11 cellular contexts compared by ENCODE assay signal in the genomic region with DNA sequence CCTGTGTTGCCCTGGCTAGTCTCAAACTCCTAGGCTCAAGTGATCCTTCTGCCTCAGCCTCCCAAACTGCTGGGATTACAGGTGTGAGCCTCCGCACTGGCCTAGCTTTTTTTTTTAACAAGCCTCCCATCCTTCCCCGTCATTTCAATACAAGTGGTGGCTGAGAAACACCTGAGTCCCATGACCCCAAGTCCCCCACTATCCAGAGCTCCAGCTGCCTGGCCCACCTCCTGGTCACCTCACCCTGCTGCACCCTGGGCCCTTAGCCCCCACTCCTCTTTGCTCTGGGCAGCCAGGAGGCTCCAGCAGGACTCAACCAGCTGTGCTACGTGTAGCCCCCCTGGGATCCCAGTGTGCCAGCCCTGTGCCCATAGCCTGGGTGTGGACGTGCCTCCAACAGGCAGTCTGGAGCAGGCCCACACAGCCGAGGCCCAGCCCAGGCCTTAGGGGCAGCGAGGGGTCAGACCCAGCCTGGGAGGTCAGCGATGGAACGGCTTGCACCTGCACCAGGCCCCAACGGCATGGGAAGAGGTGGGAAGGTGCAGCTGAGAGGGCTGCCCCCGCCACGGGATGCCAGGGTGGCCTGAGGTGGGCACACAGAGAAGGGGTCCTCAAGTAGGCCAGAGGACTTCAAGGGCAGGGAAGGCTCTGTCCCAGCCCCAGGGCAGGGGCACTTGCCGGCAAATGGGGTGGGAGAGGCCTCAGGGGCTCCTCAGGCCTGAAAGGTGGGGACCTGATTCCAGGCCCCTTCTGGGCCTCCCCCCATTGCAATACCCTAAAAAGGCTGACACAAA. TPM values are rescaled to one million over a fixed set of nuclear protein-coding genes. Genes with fewer than 3 reads are reported as not detected.
DNase-seq lines count a peak whose midpoint lies in the region; ATAC-seq, FAIRE-seq and TF ChIP-seq lines count a peak whose summit lies in the region.
"Had no signal": no experiment of that assay in that cellular context is flagged by ENCODE, and none has a peak within 500 bp of the region (broad histone marks: within the 10 kb centered on the region; RNA-seq: fewer than 3 reads in every experiment).

No MANE protein-coding gene starts in this region.

- dilution Hi-C loops in mammary epithelial cell (cut with HindIII; ENCODE audit: low sequenced_read_pairs) (no loop called here), keratinocyte (cut with MboI; ENCODE audit: extremely low pct_ligation_motif_present, low sequenced_read_pairs) (no loop called here)

- no peak for TF ChIP-seq POLR2A in gastrocnemius medialis (IDR thresholded peaks at IDR 0.05)

- H3K9ac ChIP-seq in BLaER1 (no peak overlapping the region), mammary epithelial cell (ENCODE audit: insufficient read depth, low read length) (peak overlapping the region; percentile 87), keratinocyte (ENCODE audit: control insufficient read depth, extremely low read depth, insufficient read depth, low read length) (peak overlapping the region; percentile 100)

- FAIRE-seq in keratinocyte (lab: Jason Lieb, UNC), result no peak

- peak overlapping the region; percentile 19 for H3K27ac ChIP-seq in BLaER1
- H3K27ac ChIP-seq in mammary epithelial cell (ENCODE audit: insufficient read depth, low read depth, low read length), result peak overlapping the region; percentile 98
- H3K27ac ChIP-seq in keratinocyte (ENCODE audit: control insufficient read depth, insufficient read depth, low read length), result peak overlapping the region; percentile 98
- H3K27ac ChIP-seq in gastrocnemius medialis, result peak overlapping the region; percentile 55 to 79 (median 64)
- H3K27ac ChIP-seq: VCaP had no signal

- CTCF ChIA-PET in mammary epithelial cell (lab: Charles Lee; ENCODE audit: low non-redundant PET), result no interaction called here

- TF ChIP-seq CTCF in mammary epithelial cell (conservative IDR thresholded peaks at IDR 0.05 in 1 of 2, IDR thresholded peaks at IDR 0.05 in 1 of 2; ENCODE audit: extremely low read depth in 1 of 2, insufficient read depth in 1 of 2, low read depth in 1 of 2, low read length in 2 of 2), result no peak
- TF ChIP-seq CTCF in keratinocyte (optimal IDR thresholded peaks at IDR 0.05 in 1 of 3, IDR thresholded peaks at IDR 0.05 in 1 of 3, conservative IDR thresholded peaks at IDR 0.05 in 1 of 3; ENCODE audit: extremely low read depth in 1 of 3, insufficient read depth in 2 of 3, low read length in 3 of 3), result no peak
- TF ChIP-seq CTCF in gastrocnemius medialis (IDR thresholded peaks at IDR 0.05 in 4 of 5, conservative IDR thresholded peaks at IDR 0.05 in 1 of 5), result no peak

- H3K9me1 ChIP-seq in keratinocyte (ENCODE audit: control insufficient read depth, extremely low read depth, insufficient read depth, low read length), result no peaks in the 10 kb centered on the region

- H3K9me3 ChIP-seq in BLaER1 (no peaks in the 10 kb centered on the region), mammary epithelial cell (replicated peaks; ENCODE audit: insufficient read depth, low read length) (no peaks in the 10 kb centered on the region), keratinocyte (ENCODE audit: control insufficient read depth, low read depth, low read length) (no peaks in the 10 kb centered on the region), gastrocnemius medialis (no peaks in the 10 kb centered on the region)

- TSS peak; percentile 37 for BruUV-seq in mammary epithelial cell (replicated peaks; lab: Mats Ljungman, UMichigan)

- intact Hi-C loops in mammary epithelial cell (cut with micrococcal nuclease), result loop anchor here (2.0 to 10.0 kb wide), 3 partner anchors 53 to 333 kb away; a partner anchor contains a TSS
- intact Hi-C loops in gastrocnemius medialis (cut with DNase I; ENCODE audit: low total_unique reads), result loop anchor here (1.0 kb wide), 1 partner anchor 38 kb away; no protein-coding TSS in a partner anchor

- H2AFZ ChIP-seq in mammary epithelial cell (ENCODE audit: low read depth, low read length) (no peak overlapping the region), keratinocyte (ENCODE audit: control insufficient read depth, low read length) (no peak overlapping the region)

- 97% methylated on average over 5 of the region's 12 CpGs for WGBS in mammary epithelial cell (ENCODE audit: low coverage, missing lambda C conversion rate)

- no peaks in the 10 kb centered on the region for H3K27me3 ChIP-seq in BLaER1
- no peaks in the 10 kb centered on the region for H3K27me3 ChIP-seq in mammary epithelial cell (ENCODE audit: insufficient read depth, low read length)
- H3K27me3 ChIP-seq in keratinocyte (ENCODE audit: control insufficient read depth, extremely low read depth, insufficient read depth, low read length), result no peaks in the 10 kb centered on the region
- H3K27me3 ChIP-seq in gastrocnemius medialis, result peaks cover 8 to 14% (median 12%) of the 10 kb centered on the region in 3 donors

- H3K4me1 ChIP-seq in BLaER1 (peaks cover 70% of the 10 kb centered on the region), mammary epithelial cell (ENCODE audit: insufficient read depth, low read length) (peaks cover 99% of the 10 kb centered on the region), keratinocyte (ENCODE audit: control insufficient read depth, extremely low read depth, insufficient read depth, low read length) (peaks cover 75% of the 10 kb centered on the region), gastrocnemius medialis (peaks cover 8 to 14% of the 10 kb centered on the region in 2 donors)

- H3K79me2 ChIP-seq in mammary epithelial cell (ENCODE audit: insufficient read depth, low read length) (peaks cover 18% of the 10 kb centered on the region), keratinocyte (ENCODE audit: control insufficient read depth, insufficient read depth, low read length) (peaks cover 48% of the 10 kb centered on the region)

- H3K36me3 ChIP-seq in BLaER1 (no peaks in the 10 kb centered on the region), mammary epithelial cell (ENCODE audit: insufficient read depth, low read length) (no peaks in the 10 kb centered on the region), keratinocyte (ENCODE audit: control insufficient read depth in 2 of 2, extremely low read depth in 1 of 2, insufficient read depth in 2 of 2, low read length in 2 of 2) (no peaks in the 10 kb centered on the region), gastrocnemius medialis (no peaks in the 10 kb centered on the region)

- in situ Hi-C loops in mammary epithelial cell (cut with MboI; ENCODE audit: low sequenced_read_pairs in 2 of 2), result loop anchor here in 1 of 2 donors (5.0 kb wide), 1 partner anchor 76 kb away; no protein-coding TSS in a partner anchor
- in situ Hi-C loops in gastrocnemius medialis (cut with MboI; ENCODE audit: low sequenced_read_pairs in 4 of 4), result loop anchor here in 3 of 4 donors (5.0 kb wide), 1 partner anchor 76 kb away; no protein-coding TSS in a partner anchor

- ATAC-seq in gastrocnemius medialis, result no peak
- ATAC-seq in GM21717 (IDR thresholded peaks at IDR 0.05; ENCODE audit: unreplicated experiment), result no peak
- ATAC-seq: activated naive CD4-positive, alpha-beta T cell treated with anti-CD3 and anti-CD28 coated beads, Interleukin-2, amount 50 U/mL, for 72 hours had no signal

- H3K4me2 ChIP-seq in BLaER1 (no peak overlapping the region), mammary epithelial cell (ENCODE audit: insufficient read depth, low read depth, low read length) (peak overlapping the region; percentile 84), keratinocyte (ENCODE audit: control insufficient read depth, extremely low read depth, insufficient read depth, low read depth, low read length) (peak overlapping the region; percentile 91)

- DNase-seq in mammary epithelial cell (no peak), keratinocyte (ENCODE audit: low read depth, low spot score) (no peak), gastrocnemius medialis (no peak), GF-D8 (lab: John Stamatoyannopoulos, UW) (no peak), activated T-cell treated with anti-CD3 and anti-CD28 coated beads for 4 hours (no peak)
- no peak for DNase-seq in stimulated activated CD4-positive, alpha-beta T cell treated with anti-CD3 and anti-CD28 coated beads, Interleukin-12 subunit alpha, Interleukin-12 subunit beta, amount 100 ng/mL, for 4 hours
- DNase-seq: NCI-H1436 treated with DMSO at 0.1 percent for 48 hours had no signal

- peaks cover 16% of the 10 kb centered on the region for H4K20me1 ChIP-seq in BLaER1
- H4K20me1 ChIP-seq in mammary epithelial cell (ENCODE audit: insufficient read depth, low read length), result no peaks in the 10 kb centered on the region
- peaks cover 3% of the 10 kb centered on the region for H4K20me1 ChIP-seq in keratinocyte (ENCODE audit: control insufficient read depth, extremely low read depth, insufficient read depth, low read length)

- H3K4me3 ChIP-seq in BLaER1 (no peak overlapping the region), mammary epithelial cell (replicated peaks in 1 of 3; ENCODE audit: insufficient read depth in 1 of 3, low read depth in 2 of 3, low read length in 3 of 3) (no peak overlapping the region), keratinocyte (ENCODE audit: control insufficient read depth in 2 of 3, extremely low read depth in 1 of 3, insufficient read depth in 2 of 3, low read depth in 1 of 3, low read length in 3 of 3) (peak overlapping the region in 2 of 3 experiments; percentile 17 to 62), gastrocnemius medialis (no peak overlapping the region)

RNA-seq across cellular contexts. Expression of a gene that starts 6.5 kb away (rescaled TPM):
- total RNA-seq in mammary epithelial cell (100 to 1,000 TPM; 110 to 302 TPM), gastrocnemius medialis (1 to 10 TPM; 2.0 to 8.6 (median 3.4) TPM)
- polyA plus RNA-seq in mammary epithelial cell (43.1 TPM), keratinocyte (142 to 198 TPM (median 164 TPM) in 3 replicates)
- polyA minus RNA-seq in mammary epithelial cell (327 TPM), keratinocyte (622 to 721 TPM (median 625 TPM) in 3 replicates)
- polyA plus RNA-seq in keratinocyte (2011; ENCODE audit: low read depth), result 725 TPM
- 78.9 and 92.5 TPM in 2 replicates for polyA plus RNA-seq in keratinocyte (2011; cell fraction: cytosol; rRNA removed)
- polyA plus RNA-seq in keratinocyte (2011; cell fraction: nucleus; rRNA removed), result 988 and 1,021 TPM in 2 replicates
- polyA plus RNA-seq in keratinocyte (2012; ENCODE audit: low replicate concordance), result 289 and 443 TPM in 2 replicates
- polyA minus RNA-seq in keratinocyte (2011; cell fraction: cytosol; rRNA and poly(A)+ RNA removed), result 342 TPM
- polyA minus RNA-seq in keratinocyte (2011; cell fraction: nucleus; rRNA and poly(A)+ RNA removed), result 1,549 and 2,078 TPM in 2 replicates

RNA-seq across cellular contexts. Expression of a gene that starts 13.9 kb away (rescaled TPM):
- total RNA-seq in mammary epithelial cell (10 to 100 TPM; 11.0 to 14.7 TPM), gastrocnemius medialis (1 to 10 TPM in 3 of 4 donors, under 1 TPM in 1; 0.71 to 4.0 (median 3.3) TPM)
- polyA plus RNA-seq in mammary epithelial cell (7.4 TPM), keratinocyte (8.6 to 11.7 TPM (median 9.1 TPM) in 3 replicates)
- polyA minus RNA-seq in mammary epithelial cell (3.0 TPM), keratinocyte (5.1 to 5.2 TPM (median 5.1 TPM) in 3 replicates)
- polyA plus RNA-seq in keratinocyte (2011; ENCODE audit: low read depth), result 3.3 TPM
- polyA plus RNA-seq in keratinocyte (2011; cell fraction: cytosol; rRNA removed), result 8.1 and 9.8 TPM in 2 replicates
- polyA plus RNA-seq in keratinocyte (2011; cell fraction: nucleus; rRNA removed), result 22.6 and 24.3 TPM in 2 replicates
- polyA plus RNA-seq in keratinocyte (2012; ENCODE audit: low replicate concordance), result 10.3 and 10.9 TPM in 2 replicates
- polyA minus RNA-seq in keratinocyte (2011; cell fraction: cytosol; rRNA and poly(A)+ RNA removed), result 6.5 TPM
- 7.3 and 15.5 TPM in 2 replicates for polyA minus RNA-seq in keratinocyte (2011; cell fraction: nucleus; rRNA and poly(A)+ RNA removed)

RNA-seq across cellular contexts. Expression of a gene that starts 47.0 kb away (rescaled TPM):
- total RNA-seq in mammary epithelial cell, result under 1 TPM in 1 of 2 donors, not detected in 1; 0.09 TPM
- polyA plus RNA-seq in mammary epithelial cell, result 0.01 TPM
- polyA minus RNA-seq in mammary epithelial cell, result not detected
- polyA plus RNA-seq in keratinocyte, result 0.01 TPM in 1 of 3 replicates, not detected in the others
- polyA plus RNA-seq in keratinocyte (2011; ENCODE audit: low read depth), result not detected
- not detected in 2 replicates for polyA plus RNA-seq in keratinocyte (2011; cell fraction: cytosol; rRNA removed)
- not detected in 2 replicates for polyA plus RNA-seq in keratinocyte (2011; cell fraction: nucleus; rRNA removed)
- 0.87 TPM in 1 of 2 replicates, not detected in the other for polyA plus RNA-seq in keratinocyte (2012; ENCODE audit: low replicate concordance)
- 0.07 TPM in 1 of 3 replicates, not detected in the others for polyA minus RNA-seq in keratinocyte
- not detected for polyA minus RNA-seq in keratinocyte (2011; cell fraction: cytosol; rRNA and poly(A)+ RNA removed)
- polyA minus RNA-seq in keratinocyte (2011; cell fraction: nucleus; rRNA and poly(A)+ RNA removed), result not detected in 2 replicates
- total RNA-seq in gastrocnemius medialis, result not detected

RNA-seq across cellular contexts. Expression of a gene that starts 49.2 kb away (rescaled TPM):
- total RNA-seq in mammary epithelial cell, result 10 to 100 TPM; 38.2 to 61.7 TPM
- polyA plus RNA-seq in mammary epithelial cell, result 53.4 TPM
- 38.9 TPM for polyA minus RNA-seq in mammary epithelial cell
- polyA plus RNA-seq in keratinocyte, result 29.8 to 48.7 TPM (median 35.7 TPM) in 3 replicates
- polyA plus RNA-seq in keratinocyte (2011; ENCODE audit: low read depth), result 5.3 TPM
- 22.7 and 31.2 TPM in 2 replicates for polyA plus RNA-seq in keratinocyte (2011; cell fraction: cytosol; rRNA removed)
- 30.3 and 36.4 TPM in 2 replicates for polyA plus RNA-seq in keratinocyte (2011; cell fraction: nucleus; rRNA removed)
- 15.0 and 47.2 TPM in 2 replicates for polyA plus RNA-seq in keratinocyte (2012; ENCODE audit: low replicate concordance)
- 21.6 to 29.0 TPM (median 28.1 TPM) in 3 replicates for polyA minus RNA-seq in keratinocyte
- 44.7 TPM for polyA minus RNA-seq in keratinocyte (2011; cell fraction: cytosol; rRNA and poly(A)+ RNA removed)
- 20.9 and 27.0 TPM in 2 replicates for polyA minus RNA-seq in keratinocyte (2011; cell fraction: nucleus; rRNA and poly(A)+ RNA removed)
- total RNA-seq in gastrocnemius medialis, result 1 to 10 TPM in 3 of 4 donors, under 1 TPM in 1; 0.71 to 2.2 (median 1.8) TPM

Comparison
In these comparisons a context has a peak if more than half of its experiments do, and no peak if none do; other contexts are left out.
1. H3K27ac ChIP-seq: peak in every context shown above with its lines; median percentile 98 in mammary epithelial cell; 98 in keratinocyte; 64 in gastrocnemius medialis; 19 in BLaER1.
2. H3K4me3 ChIP-seq: peak in keratinocyte (2 of 3); none in BLaER1 (single experiment), mammary epithelial cell (0 of 3) and gastrocnemius medialis (0 of 4).
3. RNA of a gene that starts 6.5 kb away (total RNA-seq): 110 to 302 TPM in mammary epithelial cell; 2.0 to 8.6 TPM in gastrocnemius medialis; every median in the first group is over 10 times any median in the second.